In the genomic region with DNA sequence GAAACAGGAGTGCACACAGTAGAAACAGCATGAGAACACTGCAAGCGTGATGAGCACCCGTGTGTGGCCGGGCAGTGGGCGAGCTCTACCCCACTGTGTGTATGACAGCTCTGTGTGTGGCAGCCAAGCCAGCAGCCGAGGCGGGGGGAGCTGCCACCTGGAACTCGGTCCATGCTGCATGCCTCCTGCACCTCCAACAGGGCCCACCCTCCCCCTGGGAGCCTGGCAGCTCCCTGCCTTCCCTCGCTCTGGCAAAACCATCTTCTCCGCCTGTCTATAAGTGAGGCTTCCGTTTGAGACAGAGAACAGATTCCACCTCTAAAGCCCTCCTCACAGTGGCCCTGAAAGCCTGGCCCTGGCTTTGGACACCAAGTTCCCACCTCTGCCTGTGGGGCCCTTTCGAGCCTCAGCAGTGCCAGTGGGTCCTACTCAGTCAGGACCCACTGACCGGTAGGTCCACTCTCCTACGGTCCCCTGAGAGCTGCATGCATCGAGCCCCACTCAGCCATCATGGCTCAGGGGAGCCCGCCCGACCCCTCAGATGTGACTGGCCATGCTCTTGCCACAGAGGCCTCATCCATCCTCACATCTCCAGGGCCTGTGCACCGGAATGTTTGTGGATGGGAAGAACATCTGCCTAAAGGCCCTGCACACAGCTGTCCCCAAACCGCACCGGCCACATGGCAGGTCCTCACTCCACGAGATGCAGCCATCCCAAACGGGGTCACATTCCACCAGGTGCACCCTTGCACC, we compare ENCODE assay signal across 13 cellular contexts. TPM values are rescaled to one million over a fixed set of nuclear protein-coding genes. Genes with fewer than 3 reads are reported as not detected.
DNase-seq lines count a peak whose midpoint lies in the region; ATAC-seq and TF ChIP-seq lines count a peak whose summit lies in the region.
"Had no signal": no experiment of that assay in that cellular context is flagged by ENCODE, and none has a peak within 500 bp of the region (broad histone marks: within the 10 kb centered on the region; RNA-seq: fewer than 3 reads in every experiment).

No MANE protein-coding gene starts in this region.

- intact Hi-C loops in ascending aorta (cut with DNase I) = no loop called here

- H3K36me3 ChIP-seq in HUES6 (ENCODE audit: control insufficient read depth, insufficient read depth, low read length) (peaks cover 12% of the 10 kb centered on the region), ascending aorta (peaks cover 20 to 26% of the 10 kb centered on the region in 2 donors)

- H3K27ac ChIP-seq in HUES6 (ENCODE audit: low read depth, low read length) (no peak overlapping the region), ascending aorta (peak overlapping the region; percentile 70 to 75), layer of hippocampus (ENCODE audit: low read depth, low read length) (peak overlapping the region; percentile 23)

- H3K27me3 ChIP-seq in HUES6 (ENCODE audit: control insufficient read depth, insufficient read depth, low read length) = no peaks in the 10 kb centered on the region
- no peaks in the 10 kb centered on the region for H3K27me3 ChIP-seq in ascending aorta
- no peaks in the 10 kb centered on the region for H3K27me3 ChIP-seq in layer of hippocampus (ENCODE audit: control insufficient read depth, insufficient read depth, low read length)

- peaks cover 25% of the 10 kb centered on the region for H3K36me3 Mint-ChIP-seq in stimulated activated memory B cell treated with anti-CD40 and anti-IgM and Interleukin-4, amounts not matched to agents 10 μg/mL and 1 μg/mL and 100 μg/mL, for 72 hours
- H3K36me3 Mint-ChIP-seq in mesothelial cell of epicardium = no peaks in the 10 kb centered on the region

- ATAC-seq in stimulated activated memory B cell treated with anti-CD40 and anti-IgM and Interleukin-4, amounts not matched to agents 10 μg/mL and 1 μg/mL and 100 μg/mL, for 72 hours = peak; percentile 44
- no peak for ATAC-seq in GM19395 (IDR thresholded peaks at IDR 0.05; ENCODE audit: unreplicated experiment)
- ATAC-seq: SK-N-SH treated with all-trans-retinoic acid at 6 μM for 48 hours had no signal

- H3K27me3 Mint-ChIP-seq in stimulated activated memory B cell treated with anti-CD40 and anti-IgM and Interleukin-4, amounts not matched to agents 10 μg/mL and 1 μg/mL and 100 μg/mL, for 72 hours = no peaks in the 10 kb centered on the region
- no peaks in the 10 kb centered on the region for H3K27me3 Mint-ChIP-seq in mesothelial cell of epicardium (ENCODE audit: low read depth)
- H3K27me3 Mint-ChIP-seq: activated CD4-positive, alpha-beta memory T cell treated with anti-CD3 and anti-CD28 coated beads for 36 hours; progenitor cell of endocrine pancreas had no signal

- H3K9ac ChIP-seq in HUES6 (ENCODE audit: low read length) = peak overlapping the region; percentile 14

- peaks cover 5% of the 10 kb centered on the region; the same call in 1 of the 2 replicates for H3K9me3 ChIP-seq in HUES6 (ENCODE audit: control insufficient read depth, insufficient read depth, low read depth, low read length)
- H3K9me3 ChIP-seq in ascending aorta = no peaks in the 10 kb centered on the region

- TF ChIP-seq CTCF in ascending aorta (IDR thresholded peaks at IDR 0.05) = no peak
- no peak for TF ChIP-seq CTCF in mesothelial cell of epicardium (IDR thresholded peaks at IDR 0.05; ENCODE audit: unreplicated experiment)

- H3K4me3 ChIP-seq in HUES6 (ENCODE audit: low read depth, low read length) (no peak overlapping the region), ascending aorta (peak overlapping the region in 1 of 2 donors; percentile 34)

- no peaks in the 10 kb centered on the region for H3K9me3 Mint-ChIP-seq in stimulated activated memory B cell treated with anti-CD40 and anti-IgM and Interleukin-4, amounts not matched to agents 10 μg/mL and 1 μg/mL and 100 μg/mL, for 72 hours
- no peaks in the 10 kb centered on the region for H3K9me3 Mint-ChIP-seq in mesothelial cell of epicardium

- H3K4me1 Mint-ChIP-seq in stimulated activated memory B cell treated with anti-CD40 and anti-IgM and Interleukin-4, amounts not matched to agents 10 μg/mL and 1 μg/mL and 100 μg/mL, for 72 hours = peaks cover 82% of the 10 kb centered on the region
- peaks cover 4% of the 10 kb centered on the region for H3K4me1 Mint-ChIP-seq in mesothelial cell of epicardium

- H3K27ac Mint-ChIP-seq in stimulated activated memory B cell treated with anti-CD40 and anti-IgM and Interleukin-4, amounts not matched to agents 10 μg/mL and 1 μg/mL and 100 μg/mL, for 72 hours = peak overlapping the region; percentile 85
- no peak overlapping the region for H3K27ac Mint-ChIP-seq in mesothelial cell of epicardium
- H3K27ac Mint-ChIP-seq: activated CD4-positive, alpha-beta memory T cell treated with anti-CD3 and anti-CD28 coated beads for 36 hours had no signal

- DNase-seq in ascending aorta (ENCODE audit: low spot score in 2 of 2) = no peak
- no peak for DNase-seq in C1 segment of cervical spinal cord (lab: John Stamatoyannopoulos, UW)
- no peak for DNase-seq in activated CD4-positive, alpha-beta T cell treated with anti-CD3 and anti-CD28 coated beads for 4 hours
- no peak for DNase-seq in mesothelial cell of epicardium (ENCODE audit: low spot score in 2 of 2, unreplicated experiment in 2 of 2)
- DNase-seq: activated CD4-positive, alpha-beta memory T cell treated with anti-CD3 and anti-CD28 coated beads for 36 hours; Calu3 had no signal

- H3K4me3 Mint-ChIP-seq in stimulated activated memory B cell treated with anti-CD40 and anti-IgM and Interleukin-4, amounts not matched to agents 10 μg/mL and 1 μg/mL and 100 μg/mL, for 72 hours = peak overlapping the region; percentile 21
- H3K4me3 Mint-ChIP-seq in mesothelial cell of epicardium = no peak overlapping the region
- H3K4me3 Mint-ChIP-seq: activated CD4-positive, alpha-beta memory T cell treated with anti-CD3 and anti-CD28 coated beads for 36 hours had no signal

- peaks cover 13% of the 10 kb centered on the region; the same call in 1 of the 2 replicates for H3K4me1 ChIP-seq in HUES6 (ENCODE audit: control insufficient read depth, insufficient read depth, low read length)
- peaks cover 0 to 24% of the 10 kb centered on the region in 2 donors for H3K4me1 ChIP-seq in ascending aorta

RNA-seq across cellular contexts. Expression of a gene that starts 52.4 kb away (rescaled TPM):
- 4.8 TPM for total RNA-seq in ascending aorta
- 0.54 to 1.8 TPM (median 0.57 TPM) in 3 replicates for total RNA-seq in mesothelial cell of epicardium
- total RNA-seq: epithelial cell of proximal tubule had no signal
